10 cellular contexts compared by ENCODE assay signal in genomic region chr3:195615952-195616537, GRCh38. TPM values are rescaled to one million over a fixed set of nuclear protein-coding genes. Genes with fewer than 3 reads are reported as not detected.
DNase-seq lines count a peak whose midpoint lies in the region; ATAC-seq, FAIRE-seq and TF ChIP-seq lines count a peak whose summit lies in the region.
"Not testable (repeated sequence)": the region's sequence is repeated elsewhere in the genome, so short reads cannot be mapped to it uniquely, and the experiment has no call there.
"Had no signal": no experiment of that assay in that cellular context is flagged by ENCODE, and none has a peak within 500 bp of the region (broad histone marks: within the 10 kb centered on the region; RNA-seq: fewer than 3 reads in every experiment).

No MANE protein-coding gene starts in this region.

- H3K4me1 Mint-ChIP-seq in endodermal cell: not testable (repeated sequence)

- not testable (repeated sequence) for H3K27ac Mint-ChIP-seq in endodermal cell

- WGBS in endodermal cell (ENCODE audit: insufficient coverage in 1 of 2, insufficient read length in 1 of 2), 2 experiments: 86% methylated on average over 7 of the region's 15 CpGs; no CpG with 5 or more reads in 1 of the 2 experiments
- no CpG with 5 or more reads among the region's 15 CpGs for WGBS in right lobe of liver (ENCODE audit: insufficient coverage, low coverage, low lambda C conversion rate, missing lambda C conversion rate)
- WGBS in small intestine, 3 donors: 22 to 71% (median 40%) methylated on average over 5 to 14 of the region's 15 CpGs

- not testable (repeated sequence) for TF ChIP-seq POLR2A in Peyer's patch (IDR thresholded peaks at IDR 0.05); right lobe of liver (IDR thresholded peaks at IDR 0.05)

- not testable (repeated sequence) for FAIRE-seq in small intestine (lab: Jason Lieb, UNC)

- ATAC-seq in left colon: peak; percentile 79
- peak; percentile 76 to 92 (median 88) for ATAC-seq in right lobe of liver
- ATAC-seq in mucosa of descending colon: peak; percentile 57

- H3K4me1 ChIP-seq in Peyer's patch; endodermal cell (ENCODE audit: control insufficient read depth, insufficient read depth, low read length); right lobe of liver; mucosa of descending colon (ENCODE audit: low read depth); small intestine (ENCODE audit: control insufficient read depth in 2 of 2, insufficient read depth in 1 of 2, low read depth in 1 of 2, low read length in 1 of 2): not testable (repeated sequence)

- peaks cover 23% of the 10 kb centered on the region for H3K9me3 Mint-ChIP-seq in endodermal cell

- H3K9me3 ChIP-seq in Peyer's patch; right lobe of liver; mucosa of descending colon; small intestine (ENCODE audit: control insufficient read depth, low read depth): not testable (repeated sequence)
- H3K9me3 ChIP-seq in endodermal cell (ENCODE audit: control insufficient read depth, low read length): peaks cover 23% of the 10 kb centered on the region

- H3K36me3 ChIP-seq in Peyer's patch; endodermal cell (ENCODE audit: control insufficient read depth, insufficient read depth, low read length); right lobe of liver; mucosa of descending colon (ENCODE audit: low read depth); small intestine (ENCODE audit: control insufficient read depth in 2 of 2, insufficient read depth in 2 of 2, low read length in 2 of 2): not testable (repeated sequence)

- H3K9ac ChIP-seq in endodermal cell (ENCODE audit: extremely low read depth, low read length, poor library complexity, severe bottlenecking): not testable (repeated sequence)

- H3K27ac ChIP-seq in Peyer's patch: peak overlapping the region in 1 of 4 donors; percentile 61
- not testable (repeated sequence) for H3K27ac ChIP-seq in endodermal cell (ENCODE audit: low read depth, low read length)
- H3K27ac ChIP-seq in right lobe of liver: peak overlapping the region in 2 of 3 donors; percentile 65 to 69
- peak overlapping the region; percentile 30 to 64 for H3K27ac ChIP-seq in small intestine (ENCODE audit: low read depth in 1 of 2, low read length in 1 of 2)

- H3K27me3 ChIP-seq in Peyer's patch; endodermal cell (ENCODE audit: control insufficient read depth, insufficient read depth, low read length, poor library complexity, severe bottlenecking); right lobe of liver; small intestine (ENCODE audit: control insufficient read depth in 2 of 2, insufficient read depth in 2 of 2, low read length in 2 of 2): not testable (repeated sequence)

- DNase-seq in Peyer's patch (peak in 2 of 3 donors; percentile 11 to 60), endodermal cell (peak; percentile 58), left colon (peak in 1 of 2 donors; percentile 15), small intestine (peak; percentile 30)
- DNase-seq in activated CD8-positive, alpha-beta memory T cell treated with anti-CD3 and anti-CD28 coated beads for 24 hours: peak; percentile 53
- DNase-seq in right lobe of liver, mucosa of descending colon: not testable (repeated sequence)

- H3K36me3 Mint-ChIP-seq in endodermal cell (ENCODE audit: low read depth): not testable (repeated sequence)

- H3K4me3 Mint-ChIP-seq in endodermal cell: not testable (repeated sequence)

- peak overlapping the region in 1 of 4 donors; percentile 47 for H3K4me3 ChIP-seq in Peyer's patch
- not testable (repeated sequence) for H3K4me3 ChIP-seq in endodermal cell (ENCODE audit: low read length); mucosa of descending colon; small intestine (ENCODE audit: low read depth in 1 of 2, low read length in 2 of 2)
- H3K4me3 ChIP-seq in right lobe of liver: peak overlapping the region; percentile 45 to 58 (median 51)

- TF ChIP-seq CTCF in Peyer's patch (IDR thresholded peaks at IDR 0.05); endodermal cell (conservative IDR thresholded peaks at IDR 0.05); right lobe of liver (IDR thresholded peaks at IDR 0.05); mucosa of descending colon (IDR thresholded peaks at IDR 0.05): not testable (repeated sequence)

- intact Hi-C loops in left colon (cut with DNase I, micrococcal nuclease); right lobe of liver (cut with DNase I); mucosa of descending colon (cut with DNase I, micrococcal nuclease): not testable (repeated sequence)

- not testable (repeated sequence) for H3K27me3 Mint-ChIP-seq in endodermal cell (ENCODE audit: insufficient read depth)

RNA-seq across cellular contexts. Expression of gene APOD, which starts 32.3 kb away (rescaled TPM):
- total RNA-seq in Peyer's patch: 10 to 100 TPM; 22.3 to 68.2 (median 35.6) TPM
- total RNA-seq in endodermal cell: not detected
- polyA plus RNA-seq in endodermal cell (2013, experiment 1 of 2): not detected
- 0.87 TPM for polyA plus RNA-seq in endodermal cell (2013, experiment 2 of 2)
- 10 to 100 TPM; 20.5 to 27.4 TPM for total RNA-seq in left colon
- total RNA-seq in right lobe of liver: 1 to 10 TPM in 1 of 6 experiments, under 1 TPM in 5; 0.29 to 5.6 (median 0.41) TPM
- 10 to 100 TPM in 2 of 3 donors, 1 to 10 TPM in 1; 8.7 to 73.6 (median 10.7) TPM for total RNA-seq in mucosa of descending colon
- polyA plus RNA-seq in small intestine: 10 to 100 TPM in 2 of 3 donors, 1 to 10 TPM in 1; 2.9 to 64.2 (median 15.7) TPM
- total RNA-seq: CD4-positive, alpha-beta T cell; H1; H9 had no signal
- polyA plus RNA-seq: H1 had no signal
